ENCODE assay signal across 38 cellular contexts in genomic region chr2:188248513-188248912, GRCh38. TPM values are rescaled to one million over a fixed set of nuclear protein-coding genes. Genes with fewer than 3 reads are reported as not detected.
"Had no signal": no experiment of that assay in that cellular context is flagged by ENCODE, and none has a peak within 500 bp of the region (broad histone marks: within the 10 kb centered on the region; RNA-seq: fewer than 3 reads in every experiment).

No MANE protein-coding gene starts in this region.

- H3K9me3 Mint-ChIP-seq: activated naive CD4-positive, alpha-beta T cell treated with anti-CD3 and anti-CD28 coated beads, Interleukin-2, amount 10 ng/mL, durations not matched to agents 7 days and 5 days; activated naive CD8-positive, alpha-beta T cell treated with anti-CD3 and anti-CD28 coated beads for 36 hours; activated naive CD8-positive, alpha-beta T cell treated with anti-CD3 and anti-CD28 coated beads, Interleukin-2, amount 10 ng/mL, durations not matched to agents 7 days and 5 days; activated T-cell treated with anti-CD3 and anti-CD28 coated beads, Interleukin-2, amount 50 U/mL, for 24 hours; activated T-helper 1 cell treated with anti-CD3 and anti-CD28 coated beads, Interleukin-12 subunit alpha, Interleukin-12 subunit beta, Interleukin-2, Interleukin-4 antibody, amounts not matched to agents 30 ng/mL and 10 ng/mL and 1 ng/mL, durations not matched to agents 14 hours and 24 hours and 36 hours; activated T-helper 17 cell treated with anti-CD3 and anti-CD28 coated beads, Interleukin-2, amount 50 U/mL, for 72 hours; activated T-helper 2 cell treated with anti-CD3 and anti-CD28 coated beads, Interferon-gamma antibody, Interleukin-2, Interleukin-4, amounts not matched to agents 10 μg/mL and 5 μg/mL and 100 μg/mL, durations not matched to agents 14 hours and 24 hours and 36 hours had no signal

- H3K4me1 Mint-ChIP-seq: activated naive CD4-positive, alpha-beta T cell treated with anti-CD3 and anti-CD28 coated beads, Interleukin-2, amount 10 ng/mL, durations not matched to agents 7 days and 5 days; activated naive CD4-positive, alpha-beta T cell treated with anti-CD3 and anti-CD28 coated beads, Interleukin-2, amount 50 U/mL, for 24 hours; activated naive CD8-positive, alpha-beta T cell treated with anti-CD3 and anti-CD28 coated beads for 36 hours; activated naive CD8-positive, alpha-beta T cell treated with anti-CD3 and anti-CD28 coated beads, Interleukin-2, amount 10 ng/mL, durations not matched to agents 7 days and 5 days; activated naive CD8-positive, alpha-beta T cell treated with anti-CD3 and anti-CD28 coated beads, Interleukin-2, amount 50 U/mL, for 24 hours; activated T-helper 17 cell treated with anti-CD3 and anti-CD28 coated beads, Interleukin-2, amount 50 U/mL, for 72 hours; brain; central memory CD8-positive, alpha-beta T cell had no signal

- H3K9me3 ChIP-seq: adrenal gland, ascending aorta, body of pancreas, breast epithelium had no signal

- FAIRE-seq: astrocyte, bronchial epithelial cell had no signal

- H3K27ac Mint-ChIP-seq: activated naive CD4-positive, alpha-beta T cell treated with anti-CD3 and anti-CD28 coated beads for 36 hours; activated naive CD4-positive, alpha-beta T cell treated with anti-CD3 and anti-CD28 coated beads, Interleukin-2, amount 10 ng/mL, durations not matched to agents 7 days and 5 days; activated naive CD4-positive, alpha-beta T cell treated with anti-CD3 and anti-CD28 coated beads, Interleukin-2, amount 50 U/mL, for 24 hours; activated naive CD4-positive, alpha-beta T cell treated with anti-CD3 and anti-CD28 coated beads, Interleukin-2, amount 50 U/mL, for 72 hours; activated naive CD8-positive, alpha-beta T cell; activated naive CD8-positive, alpha-beta T cell treated with anti-CD3 and anti-CD28 coated beads for 36 hours; activated naive CD8-positive, alpha-beta T cell treated with anti-CD3 and anti-CD28 coated beads, Interleukin-2, amount 10 ng/mL, durations not matched to agents 7 days and 5 days; activated naive CD8-positive, alpha-beta T cell treated with anti-CD3 and anti-CD28 coated beads, Interleukin-2, amount 50 U/mL, for 24 hours; activated T-cell treated with anti-CD3 and anti-CD28 coated beads, Interleukin-2, amount 50 U/mL, for 24 hours; activated T-cell treated with anti-CD3 and anti-CD28 coated beads, Interleukin-2, amount 50 U/mL, for 72 hours; activated T-helper 1 cell treated with anti-CD3 and anti-CD28 coated beads, Interleukin-12 subunit alpha, Interleukin-12 subunit beta, Interleukin-2, Interleukin-4 antibody, amounts not matched to agents 30 ng/mL and 10 ng/mL and 1 ng/mL, durations not matched to agents 14 hours and 24 hours and 36 hours; activated T-helper 17 cell treated with anti-CD3 and anti-CD28 coated beads, Interleukin-2, amount 50 U/mL, for 72 hours; activated T-helper 2 cell treated with anti-CD3 and anti-CD28 coated beads, Interferon-gamma antibody, Interleukin-2, Interleukin-4, amounts not matched to agents 10 μg/mL and 5 μg/mL and 100 μg/mL, durations not matched to agents 14 hours and 24 hours and 36 hours; brain had no signal

- H3K27me3 Mint-ChIP-seq: activated naive CD4-positive, alpha-beta T cell treated with anti-CD3 and anti-CD28 coated beads, Interleukin-2, amount 10 ng/mL, durations not matched to agents 7 days and 5 days; activated naive CD4-positive, alpha-beta T cell treated with anti-CD3 and anti-CD28 coated beads, Interleukin-2, amount 50 U/mL, for 24 hours; activated naive CD8-positive, alpha-beta T cell; activated naive CD8-positive, alpha-beta T cell treated with anti-CD3 and anti-CD28 coated beads for 36 hours; activated naive CD8-positive, alpha-beta T cell treated with anti-CD3 and anti-CD28 coated beads, Interleukin-2, amount 10 ng/mL, durations not matched to agents 7 days and 5 days; activated naive CD8-positive, alpha-beta T cell treated with anti-CD3 and anti-CD28 coated beads, Interleukin-2, amount 50 U/mL, for 24 hours; activated T-cell treated with anti-CD3 and anti-CD28 coated beads, Interleukin-2, amount 50 U/mL, for 24 hours; activated T-helper 17 cell treated with anti-CD3 and anti-CD28 coated beads, Interleukin-2, amount 50 U/mL, for 72 hours; brain; central memory CD8-positive, alpha-beta T cell had no signal

- H3K4me3 ChIP-seq: adrenal gland, ascending aorta, body of pancreas, breast epithelium, cardiac muscle cell had no signal

- H3K27ac ChIP-seq: adrenal gland, ascending aorta, body of pancreas, brain microvascular endothelial cell, breast epithelium, cardiac muscle cell had no signal

- ATAC-seq: activated naive CD4-positive, alpha-beta T cell treated with anti-CD3 and anti-CD28 coated beads, Interleukin-2, amount 50 U/mL, for 72 hours; activated naive CD8-positive, alpha-beta T cell treated with anti-CD3 and anti-CD28 coated beads, Interleukin-2, amount 50 U/mL, for 24 hours; activated T-cell treated with anti-CD3 and anti-CD28 coated beads, Interleukin-2, amount 50 U/mL, for 4 hours; activated T-cell treated with anti-CD3 and anti-CD28 coated beads, Interleukin-2, amount 50 U/mL, for 72 hours; activated T-helper 17 cell treated with anti-CD3 and anti-CD28 coated beads, Interleukin-2, amount 50 U/mL, for 72 hours; body of pancreas had no signal

- H3K36me3 Mint-ChIP-seq: activated naive CD4-positive, alpha-beta T cell treated with anti-CD3 and anti-CD28 coated beads, Interleukin-2, amount 10 ng/mL, durations not matched to agents 7 days and 5 days; activated naive CD4-positive, alpha-beta T cell treated with anti-CD3 and anti-CD28 coated beads, Interleukin-2, amount 50 U/mL, for 24 hours; activated naive CD4-positive, alpha-beta T cell treated with anti-CD3 and anti-CD28 coated beads, Interleukin-2, amount 50 U/mL, for 72 hours; activated naive CD8-positive, alpha-beta T cell; activated naive CD8-positive, alpha-beta T cell treated with anti-CD3 and anti-CD28 coated beads for 36 hours; activated naive CD8-positive, alpha-beta T cell treated with anti-CD3 and anti-CD28 coated beads, Interleukin-2, amount 10 ng/mL, durations not matched to agents 7 days and 5 days; brain had no signal

- H3K36me3 ChIP-seq: adrenal gland, ascending aorta, brain microvascular endothelial cell, breast epithelium, cardiac muscle cell had no signal

- DNase-seq: activated effector memory CD4-positive, alpha-beta T cell treated with anti-CD3 and anti-CD28 coated beads, Interleukin-2, amount 50 U/mL, for 16 hours; activated effector memory CD4-positive, alpha-beta T cell treated with Interleukin-2 at 50 U/mL for 16 hours; activated gamma-delta T cell; activated gamma-delta T cell treated with Interleukin-2 at 50 U/mL for 16 hours; activated naive CD4-positive, alpha-beta T cell; activated naive CD4-positive, alpha-beta T cell treated with anti-CD3 and anti-CD28 coated beads for 36 hours; activated naive CD4-positive, alpha-beta T cell treated with anti-CD3 and anti-CD28 coated beads, Interleukin-2, amount 10 ng/mL, durations not matched to agents 7 days and 5 days; activated naive CD4-positive, alpha-beta T cell treated with Interleukin-2 at 50 U/mL for 16 hours; activated naive CD8-positive, alpha-beta T cell treated with anti-CD3 and anti-CD28 coated beads for 36 hours; activated naive CD8-positive, alpha-beta T cell treated with anti-CD3 and anti-CD28 coated beads, Interleukin-2, amount 10 ng/mL, durations not matched to agents 7 days and 5 days; activated naive CD8-positive, alpha-beta T cell treated with anti-CD3 and anti-CD28 coated beads, Interleukin-2, amount 50 U/mL, for 24 hours; activated T-cell treated with anti-CD3 and anti-CD28 coated beads, Interleukin-2, amount 50 U/mL, for 1 hour; activated T-cell treated with anti-CD3 and anti-CD28 coated beads, Interleukin-2, amount 50 U/mL, for 24 hours; activated T-cell treated with anti-CD3 and anti-CD28 coated beads, Interleukin-2, amount 50 U/mL, for 4 hours; activated T-cell treated with anti-CD3 and anti-CD28 coated beads, Interleukin-2, amount 50 U/mL, for 48 hours; activated T-cell treated with anti-CD3 and anti-CD28 coated beads, Interleukin-2, amount 50 U/mL, for 72 hours; adrenal gland; amniotic stem cell; amygdala; anterior cingulate cortex; body of pancreas; brain microvascular endothelial cell; caudate nucleus; central memory CD4-positive, alpha-beta T cell; cerebellar nuclear complex had no signal

- H3K4me3 Mint-ChIP-seq: activated naive CD4-positive, alpha-beta T cell treated with anti-CD3 and anti-CD28 coated beads for 36 hours; activated naive CD4-positive, alpha-beta T cell treated with anti-CD3 and anti-CD28 coated beads, Interleukin-2, amount 10 ng/mL, durations not matched to agents 7 days and 5 days; activated naive CD4-positive, alpha-beta T cell treated with anti-CD3 and anti-CD28 coated beads, Interleukin-2, amount 50 U/mL, for 24 hours; activated naive CD8-positive, alpha-beta T cell; activated naive CD8-positive, alpha-beta T cell treated with anti-CD3 and anti-CD28 coated beads for 36 hours; activated naive CD8-positive, alpha-beta T cell treated with anti-CD3 and anti-CD28 coated beads, Interleukin-2, amount 10 ng/mL, durations not matched to agents 7 days and 5 days; activated naive CD8-positive, alpha-beta T cell treated with anti-CD3 and anti-CD28 coated beads, Interleukin-2, amount 50 U/mL, for 24 hours; activated T-cell treated with anti-CD3 and anti-CD28 coated beads, Interleukin-2, amount 50 U/mL, for 24 hours; activated T-cell treated with anti-CD3 and anti-CD28 coated beads, Interleukin-2, amount 50 U/mL, for 4 hours; activated T-cell treated with anti-CD3 and anti-CD28 coated beads, Interleukin-2, amount 50 U/mL, for 72 hours; activated T-helper 1 cell treated with anti-CD3 and anti-CD28 coated beads, Interleukin-12 subunit alpha, Interleukin-12 subunit beta, Interleukin-2, Interleukin-4 antibody, amounts not matched to agents 30 ng/mL and 10 ng/mL and 1 ng/mL, durations not matched to agents 14 hours and 24 hours and 36 hours; activated T-helper 17 cell treated with anti-CD3 and anti-CD28 coated beads, Interleukin-2, amount 50 U/mL, for 72 hours; brain; central memory CD8-positive, alpha-beta T cell had no signal

- H3K27me3 ChIP-seq: adrenal gland, ascending aorta, body of pancreas, brain microvascular endothelial cell, breast epithelium, cardiac muscle cell had no signal

- H3K4me1 ChIP-seq: adrenal gland, ascending aorta, body of pancreas, breast epithelium had no signal

RNA-seq across cellular contexts. Expression of gene GULP1, which starts 43.2 kb away (rescaled TPM):
- total RNA-seq: activated naive CD4-positive, alpha-beta T cell treated with anti-CD3 and anti-CD28 coated beads for 36 hours; activated naive CD4-positive, alpha-beta T cell treated with anti-CD3 and anti-CD28 coated beads, Interleukin-2, amount 50 U/mL, for 72 hours; activated naive CD8-positive, alpha-beta T cell treated with anti-CD3 and anti-CD28 coated beads for 36 hours; activated naive CD8-positive, alpha-beta T cell treated with anti-CD3 and anti-CD28 coated beads, Interleukin-2, amount 10 ng/mL, durations not matched to agents 7 days and 5 days; activated T-cell treated with anti-CD3 and anti-CD28 coated beads, Interleukin-2, amount 50 U/mL, for 72 hours; activated T-helper 1 cell treated with anti-CD3 and anti-CD28 coated beads, Interleukin-12 subunit alpha, Interleukin-12 subunit beta, Interleukin-2, Interleukin-4 antibody, amounts not matched to agents 30 ng/mL and 10 ng/mL and 1 ng/mL, durations not matched to agents 14 hours and 24 hours and 36 hours; activated T-helper 17 cell treated with anti-CD3 and anti-CD28 coated beads, Interleukin-2, amount 50 U/mL, for 72 hours; activated T-helper 2 cell treated with anti-CD3 and anti-CD28 coated beads, Interferon-gamma antibody, Interleukin-2, Interleukin-4, amounts not matched to agents 10 μg/mL and 5 μg/mL and 100 μg/mL, durations not matched to agents 14 hours and 24 hours and 36 hours had no signal
